ENCODE assay signal across 1 cellular context in the genomic region with DNA sequence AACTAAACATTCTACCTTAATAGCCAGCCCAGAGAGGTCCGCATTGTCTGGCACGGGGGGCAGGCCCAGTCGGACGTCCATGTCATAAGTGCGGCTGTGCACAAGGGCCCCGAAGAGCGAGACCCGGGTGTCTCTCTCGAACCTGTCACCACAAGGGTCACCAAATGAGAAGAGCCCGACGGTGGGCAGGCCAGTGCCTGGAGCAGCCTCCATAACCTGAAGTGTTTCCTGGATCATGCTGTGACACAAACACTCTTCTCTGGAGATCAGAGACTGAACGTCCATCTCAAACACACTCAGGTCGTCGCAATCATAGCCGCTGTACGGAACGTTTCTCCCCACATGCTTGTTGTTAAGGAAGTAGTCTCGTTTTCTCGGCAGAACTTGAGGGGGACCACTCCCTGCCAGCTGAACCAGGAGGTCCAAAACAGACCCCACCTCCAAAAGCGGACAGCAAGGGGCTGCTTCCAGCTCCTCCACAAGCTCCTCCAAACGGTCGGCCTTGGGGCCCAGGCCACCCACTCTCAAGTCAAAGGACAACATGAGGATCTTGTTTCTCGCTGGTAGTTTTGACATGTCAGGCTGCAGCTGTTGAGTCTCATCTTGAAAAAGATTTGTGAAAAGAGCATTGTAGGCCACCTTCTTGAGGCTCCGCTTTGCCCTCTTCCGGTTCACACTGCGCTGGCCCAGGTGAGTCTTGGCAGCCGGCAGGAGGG.
TF ChIP-seq lines count a peak whose summit lies in the region.

No MANE protein-coding gene starts in this region.

TF ChIP-seq in IMR-90, 13 proteins besides CTCF, POLR2A, EP300 and RAD21:
- TF ChIP-seq MXI1 (IDR thresholded peaks at IDR 0.05; ENCODE audit: borderline replicate concordance, low read depth, low read length) (no peak), MAZ (IDR thresholded peaks at IDR 0.05; ENCODE audit: borderline replicate concordance, low read depth, low read length) (no peak), SMC3 (IDR thresholded peaks at IDR 0.05; ENCODE audit: low read depth, low read length) (no peak), MAFK (IDR thresholded peaks at IDR 0.05; ENCODE audit: low read depth, low read length) (no peak), RFX5 (IDR thresholded peaks at IDR 0.05; ENCODE audit: low read depth, low read length) (no peak), NFE2L2 (IDR thresholded peaks at IDR 0.05; ENCODE audit: low read depth, low read length) (no peak), CHD1 (IDR thresholded peaks at IDR 0.05; ENCODE audit: low read depth, low read length) (no peak)
- TF ChIP-seq, protein P1, sequence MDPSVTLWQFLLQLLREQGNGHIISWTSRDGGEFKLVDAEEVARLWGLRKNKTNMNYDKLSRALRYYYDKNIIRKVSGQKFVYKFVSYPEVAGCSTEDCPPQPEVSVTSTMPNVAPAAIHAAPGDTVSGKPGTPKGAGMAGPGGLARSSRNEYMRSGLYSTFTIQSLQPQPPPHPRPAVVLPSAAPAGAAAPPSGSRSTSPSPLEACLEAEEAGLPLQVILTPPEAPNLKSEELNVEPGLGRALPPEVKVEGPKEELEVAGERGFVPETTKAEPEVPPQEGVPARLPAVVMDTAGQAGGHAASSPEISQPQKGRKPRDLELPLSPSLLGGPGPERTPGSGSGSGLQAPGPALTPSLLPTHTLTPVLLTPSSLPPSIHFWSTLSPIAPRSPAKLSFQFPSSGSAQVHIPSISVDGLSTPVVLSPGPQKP (IDR thresholded peaks at IDR 0.05; ENCODE audit: borderline replicate concordance, low read depth, low read length) = no peak
